8 cellular contexts compared by ENCODE assay signal in genomic region chr22:32206774-32207758, GRCh38. TPM values are rescaled to one million over a fixed set of nuclear protein-coding genes. Genes with fewer than 3 reads are reported as not detected.
A peak's percentile ranks its signal among the peaks of the same experiment; 100 is the strongest.
DNase-seq lines count a peak whose midpoint lies in the region; ATAC-seq and TF ChIP-seq lines count a peak whose summit lies in the region.

No MANE protein-coding gene starts in this region.

- H3K4me3 ChIP-seq in GM12875 (ENCODE audit: low read depth, low read length) = no peak overlapping the region
- H3K4me3 ChIP-seq in astrocyte of the cerebellum (ENCODE audit: low read depth, low read length) = no peak overlapping the region
- H3K4me3 ChIP-seq in left lung = no peak overlapping the region

- peak; percentile 43 for ATAC-seq in left lung
- no peak for ATAC-seq in sciatic nerve
- no peak for ATAC-seq in HG02678 (IDR thresholded peaks at IDR 0.05; ENCODE audit: unreplicated experiment)
- ATAC-seq in GM19463 (IDR thresholded peaks at IDR 0.05; ENCODE audit: unreplicated experiment) = no peak

- H3K4me1 ChIP-seq in left lung = peaks cover 6 to 32% of the 10 kb centered on the region in 2 donors

- no peak overlapping the region for H3K27ac ChIP-seq in left lung

- no peak for DNase-seq in AG09319 (ENCODE audit: extremely low read depth, low read depth)
- peak; percentile 53 for DNase-seq in NOMO-1 treated with dmso at 0.1 percent for 144 hours (lab: John Stamatoyannopoulos, UW; ENCODE audit: unreplicated experiment)
- DNase-seq in astrocyte of the cerebellum (ENCODE audit: low read depth) = no peak
- DNase-seq in left lung = peak in 1 of 2 donors; percentile 65
- DNase-seq in sciatic nerve (ENCODE audit: low spot score) = no peak

- TF ChIP-seq CTCF in AG09319 (IDR thresholded peaks at IDR 0.05; ENCODE audit: low read depth, low read length) (peak; percentile 34), GM12875 (IDR thresholded peaks at IDR 0.05; ENCODE audit: borderline replicate concordance, insufficient read depth, low read depth, low read length) (peak; percentile 84), astrocyte of the cerebellum (IDR thresholded peaks at IDR 0.05; ENCODE audit: low read depth, low read length, missing control alignments) (peak; percentile 56), left lung (IDR thresholded peaks at IDR 0.05) (peak; percentile 21 to 59)

- intact Hi-C loops in left lung (cut with DNase I) = no loop called here
- intact Hi-C loops in sciatic nerve (cut with DNase I) = no loop called here

- in situ Hi-C loops in astrocyte of the cerebellum (cut with HindIII; ENCODE audit: low sequenced_read_pairs) = no loop called here

- no peaks in the 10 kb centered on the region for H3K9me3 ChIP-seq in left lung

- H3K27me3 ChIP-seq in left lung = peaks cover 17 to 46% of the 10 kb centered on the region in 2 donors

- H3K36me3 ChIP-seq in left lung = no peaks in the 10 kb centered on the region

RNA-seq across cellular contexts. Expression of gene RFPL2, which starts 2.2 kb away (rescaled TPM):
- total RNA-seq in left lung (not detected), sciatic nerve (not detected)

RNA-seq across cellular contexts. Expression of gene C22orf42, which starts 48.0 kb away (rescaled TPM):
- total RNA-seq in left lung (not detected), sciatic nerve (not detected)

RNA-seq across cellular contexts. Expression of gene SLC5A4, which starts 48.1 kb away (rescaled TPM):
- total RNA-seq in left lung (1 to 10 TPM in 1 of 2 donors, under 1 TPM in 1; 0.73 to 1.5 TPM), sciatic nerve (1.1 TPM)

Comparison
In these comparisons a context has a peak if more than half of its experiments do, and no peak if none do; other contexts are left out.
1. CTCF ChIP-seq: peak in every context shown above with its lines; median percentile 84 in GM12875; 56 in astrocyte of the cerebellum; 40 in left lung; 34 in AG09319.